1 cellular context compared by ENCODE assay signal in the genomic region with DNA sequence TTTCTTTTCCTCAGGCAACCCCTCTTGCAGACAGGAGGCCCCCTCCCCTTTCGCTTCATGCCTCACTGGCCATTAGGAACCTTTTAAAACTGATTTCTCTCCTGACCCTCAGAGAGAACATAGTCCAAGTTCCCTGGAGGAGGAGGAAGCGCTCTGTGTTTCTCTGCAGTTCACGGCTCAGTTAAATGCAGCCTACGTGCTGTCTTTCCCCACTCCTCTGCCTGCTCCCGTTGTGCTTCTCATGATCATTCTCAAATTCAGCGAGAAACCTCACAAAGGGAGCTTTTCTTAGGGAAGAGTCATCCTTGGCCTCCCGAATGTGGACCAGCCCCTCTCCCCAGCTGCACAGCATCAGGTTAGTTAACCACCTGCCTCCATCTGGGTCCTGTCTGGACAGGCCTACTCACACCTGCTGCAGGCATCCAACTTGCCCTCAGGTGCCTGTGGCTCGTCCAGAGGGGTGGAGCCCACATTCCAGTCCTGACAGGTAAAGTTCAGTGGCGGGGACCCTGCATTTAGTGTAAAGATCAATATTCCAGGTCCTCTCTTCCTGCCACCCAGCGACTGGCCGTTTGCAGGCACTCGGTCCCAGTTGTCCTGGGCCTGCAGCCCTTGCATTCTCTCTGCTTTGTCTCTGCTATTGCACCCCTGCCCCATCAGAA.
TF ChIP-seq lines count a peak whose summit lies in the region.

No MANE protein-coding gene starts in this region.

TF ChIP-seq in IMR-90, 13 proteins besides CTCF, POLR2A, EP300 and RAD21:
- no peak for TF ChIP-seq CEBPB (IDR thresholded peaks at IDR 0.05; ENCODE audit: low read depth, low read length)
- TF ChIP-seq BHLHE40 (IDR thresholded peaks at IDR 0.05; ENCODE audit: low read depth, low read length), result no peak
- TF ChIP-seq RCOR1 (IDR thresholded peaks at IDR 0.05; ENCODE audit: insufficient replicate concordance, low read length), result no peak
- TF ChIP-seq, protein P1, sequence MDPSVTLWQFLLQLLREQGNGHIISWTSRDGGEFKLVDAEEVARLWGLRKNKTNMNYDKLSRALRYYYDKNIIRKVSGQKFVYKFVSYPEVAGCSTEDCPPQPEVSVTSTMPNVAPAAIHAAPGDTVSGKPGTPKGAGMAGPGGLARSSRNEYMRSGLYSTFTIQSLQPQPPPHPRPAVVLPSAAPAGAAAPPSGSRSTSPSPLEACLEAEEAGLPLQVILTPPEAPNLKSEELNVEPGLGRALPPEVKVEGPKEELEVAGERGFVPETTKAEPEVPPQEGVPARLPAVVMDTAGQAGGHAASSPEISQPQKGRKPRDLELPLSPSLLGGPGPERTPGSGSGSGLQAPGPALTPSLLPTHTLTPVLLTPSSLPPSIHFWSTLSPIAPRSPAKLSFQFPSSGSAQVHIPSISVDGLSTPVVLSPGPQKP (IDR thresholded peaks at IDR 0.05; ENCODE audit: borderline replicate concordance, low read depth, low read length), result no peak
- no peak for TF ChIP-seq SMC3 (IDR thresholded peaks at IDR 0.05; ENCODE audit: low read depth, low read length)
- TF ChIP-seq MAFK (IDR thresholded peaks at IDR 0.05; ENCODE audit: low read depth, low read length), result no peak
- TF ChIP-seq, protein P2, sequence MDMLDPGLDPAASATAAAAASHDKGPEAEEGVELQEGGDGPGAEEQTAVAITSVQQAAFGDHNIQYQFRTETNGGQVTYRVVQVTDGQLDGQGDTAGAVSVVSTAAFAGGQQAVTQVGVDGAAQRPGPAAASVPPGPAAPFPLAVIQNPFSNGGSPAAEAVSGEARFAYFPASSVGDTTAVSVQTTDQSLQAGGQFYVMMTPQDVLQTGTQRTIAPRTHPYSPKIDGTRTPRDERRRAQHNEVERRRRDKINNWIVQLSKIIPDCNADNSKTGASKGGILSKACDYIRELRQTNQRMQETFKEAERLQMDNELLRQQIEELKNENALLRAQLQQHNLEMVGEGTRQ (IDR thresholded peaks at IDR 0.05; ENCODE audit: low read depth, low read length), result no peak
- TF ChIP-seq MXI1 (IDR thresholded peaks at IDR 0.05; ENCODE audit: borderline replicate concordance, low read depth, low read length), result no peak
- TF ChIP-seq MAZ (IDR thresholded peaks at IDR 0.05; ENCODE audit: borderline replicate concordance, low read depth, low read length), result no peak
